Comparison of ENCODE assay signal across 8 cellular contexts in genomic region chr2:96773922-96774321, GRCh38. TPM values are rescaled to one million over a fixed set of nuclear protein-coding genes. Genes with fewer than 3 reads are reported as not detected.
A peak's percentile ranks its signal among the peaks of the same experiment; 100 is the strongest.
DNase-seq lines count a peak whose midpoint lies in the region; ATAC-seq, FAIRE-seq and TF ChIP-seq lines count a peak whose summit lies in the region.

No MANE protein-coding gene starts in this region.

- TF ChIP-seq POLR2A in upper lobe of left lung (IDR thresholded peaks at IDR 0.05): no peak

- peak; percentile 27 to 60 (median 42) for DNase-seq in CD4-positive, CD25-positive, alpha-beta regulatory T cell
- DNase-seq in activated CD4-positive, alpha-beta T cell treated with anti-CD3 and anti-CD28 coated beads for 4 hours: peak; percentile 40 to 59
- DNase-seq in upper lobe of left lung: peak in 1 of 2 donors; percentile 35
- no peak for DNase-seq in frontal cortex (ENCODE audit: low spot score in 2 of 2)

- peaks cover 18% of the 10 kb centered on the region for H3K4me1 ChIP-seq in CD4-positive, CD25-positive, alpha-beta regulatory T cell (ENCODE audit: control insufficient read depth, insufficient read depth, low read length, poor library complexity, severe bottlenecking)
- peaks cover 7 to 37% (median 16%) of the 10 kb centered on the region in 4 donors for H3K4me1 ChIP-seq in upper lobe of left lung

- peak overlapping the region; percentile 61 for H3K27ac ChIP-seq in CD4-positive, CD25-positive, alpha-beta regulatory T cell (ENCODE audit: insufficient read depth, low read length, poor library complexity, severe bottlenecking)
- H3K27ac ChIP-seq in upper lobe of left lung: peak overlapping the region in 3 of 4 donors; percentile 32 to 46 (median 46)

- H3K27ac Mint-ChIP-seq in CD4-positive, CD25-positive, alpha-beta regulatory T cell: peak overlapping the region; percentile 89 to 93 (median 91)

- peak; percentile 62 to 67 for ATAC-seq in CD4-positive, CD25-positive, alpha-beta regulatory T cell (ENCODE audit: low read depth in 2 of 2)
- peak; percentile 44 for ATAC-seq in HG03442 (IDR thresholded peaks at IDR 0.05; ENCODE audit: unreplicated experiment)
- peak in 1 of 2 donors; percentile 10 for ATAC-seq in upper lobe of left lung (ENCODE audit: low FRiP score in 2 of 2)
- no peak for ATAC-seq in HG03439 (IDR thresholded peaks at IDR 0.05; ENCODE audit: unreplicated experiment)
- ATAC-seq in HG03097 (IDR thresholded peaks at IDR 0.05; ENCODE audit: low FRiP score, unreplicated experiment): no peak

- H3K4me3 Mint-ChIP-seq in CD4-positive, CD25-positive, alpha-beta regulatory T cell: peak overlapping the region; percentile 90 to 95 (median 93)

- WGBS in upper lobe of left lung, 2 donors: 20 to 31% methylated on average over 7 of the region's 7 CpGs

- no peaks in the 10 kb centered on the region for H3K9me3 Mint-ChIP-seq in CD4-positive, CD25-positive, alpha-beta regulatory T cell

- no peaks in the 10 kb centered on the region for H3K36me3 Mint-ChIP-seq in CD4-positive, CD25-positive, alpha-beta regulatory T cell

- FAIRE-seq in islet of Langerhans (lab: Jason Lieb, UNC): peak; percentile 95
- FAIRE-seq in frontal cortex (lab: Jason Lieb, UNC): no peak

- no peak for TF ChIP-seq EP300 in upper lobe of left lung (IDR thresholded peaks at IDR 0.05)

- H3K36me3 ChIP-seq in CD4-positive, CD25-positive, alpha-beta regulatory T cell (ENCODE audit: control insufficient read depth, insufficient read depth, low read length): no peaks in the 10 kb centered on the region
- no peaks in the 10 kb centered on the region for H3K36me3 ChIP-seq in upper lobe of left lung

- no peaks in the 10 kb centered on the region for H3K27me3 ChIP-seq in CD4-positive, CD25-positive, alpha-beta regulatory T cell (ENCODE audit: control insufficient read depth, insufficient read depth, low read length)
- H3K27me3 ChIP-seq in upper lobe of left lung: no peaks in the 10 kb centered on the region

- peak overlapping the region; percentile 85 for H3K4me3 ChIP-seq in CD4-positive, CD25-positive, alpha-beta regulatory T cell (ENCODE audit: low read depth, low read length)
- H3K4me3 ChIP-seq in upper lobe of left lung: peak overlapping the region in 3 of 4 donors; percentile 21 to 45 (median 43)

- no peaks in the 10 kb centered on the region for H3K27me3 Mint-ChIP-seq in CD4-positive, CD25-positive, alpha-beta regulatory T cell

- H3K9me3 ChIP-seq in CD4-positive, CD25-positive, alpha-beta regulatory T cell (ENCODE audit: control insufficient read depth in 2 of 2, low read length in 2 of 2): no peaks in the 10 kb centered on the region
- H3K9me3 ChIP-seq in upper lobe of left lung: no peaks in the 10 kb centered on the region

- TF ChIP-seq CTCF in upper lobe of left lung (IDR thresholded peaks at IDR 0.05): no peak

- H3K4me1 Mint-ChIP-seq in CD4-positive, CD25-positive, alpha-beta regulatory T cell: peaks cover 5 to 34% (median 23%) of the 10 kb centered on the region in 4 donors

RNA-seq across cellular contexts. Expression of gene CNNM4, which starts 13.2 kb away (rescaled TPM):
- total RNA-seq in CD4-positive, CD25-positive, alpha-beta regulatory T cell: 11.2 TPM
- 1 to 10 TPM in 3 of 4 donors, under 1 TPM in 1; 0.98 to 3.2 (median 2.6) TPM for polyA plus RNA-seq in CD4-positive, CD25-positive, alpha-beta regulatory T cell
- 10 to 100 TPM; 12.8 to 26.9 (median 22.1) TPM for total RNA-seq in upper lobe of left lung
- 5.3 TPM for total RNA-seq in frontal cortex

RNA-seq across cellular contexts. Expression of gene LMAN2L, which starts 34.1 kb away (rescaled TPM):
- total RNA-seq in CD4-positive, CD25-positive, alpha-beta regulatory T cell: 5.4 TPM
- 10 to 100 TPM; 17.8 to 22.7 (median 20.3) TPM for polyA plus RNA-seq in CD4-positive, CD25-positive, alpha-beta regulatory T cell
- 10 to 100 TPM; 11.5 to 18.9 (median 15.2) TPM for total RNA-seq in upper lobe of left lung
- total RNA-seq in frontal cortex: 23.6 TPM

RNA-seq across cellular contexts. Expression of gene CNNM3, which starts 42.1 kb away (rescaled TPM):
- total RNA-seq in CD4-positive, CD25-positive, alpha-beta regulatory T cell: 33.1 TPM
- 10 to 100 TPM in 2 of 4 donors, 1 to 10 TPM in 2; 4.9 to 14.0 (median 7.9) TPM for polyA plus RNA-seq in CD4-positive, CD25-positive, alpha-beta regulatory T cell
- total RNA-seq in upper lobe of left lung (10 to 100 TPM; 17.2 to 52.4 (median 26.5) TPM), frontal cortex (11.8 TPM)

Comparison
In these comparisons a context has a peak if more than half of its experiments do, and no peak if none do; other contexts are left out.
1. ATAC-seq: peak in CD4-positive, CD25-positive, alpha-beta regulatory T cell (2 of 2) and HG03442 (single experiment); none in HG03439 (single experiment) and HG03097 (single experiment).
2. DNase-seq: peak in CD4-positive, CD25-positive, alpha-beta regulatory T cell (3 of 3) and activated CD4-positive, alpha-beta T cell treated with anti-CD3 and anti-CD28 coated beads for 4 hours (2 of 2); none in frontal cortex (0 of 2).